23 cellular contexts compared by ENCODE assay signal in genomic region chr3:117130222-117130621, GRCh38.
"Had no signal": no experiment of that assay in that cellular context is flagged by ENCODE, and none has a peak within 500 bp of the region (broad histone marks: within the 10 kb centered on the region; RNA-seq: fewer than 3 reads in every experiment).

No MANE protein-coding gene starts in this region.

- H3K4me1 ChIP-seq: ascending aorta had no signal

- H3K27me3 ChIP-seq: ascending aorta had no signal

- ATAC-seq: activated CD4-positive, alpha-beta T cell treated with anti-CD3 and anti-CD28 coated beads for 36 hours; activated T-cell treated with anti-CD3 and anti-CD28 coated beads, Interleukin-2, amount 50 U/mL, for 72 hours; K562; Panc1; Right ventricle myocardium inferior had no signal

- H3K4me3 ChIP-seq: ascending aorta, K562 had no signal

- H3K36me3 ChIP-seq: ascending aorta, WERI-Rb-1 had no signal

- H3K4me2 ChIP-seq: SK-N-SH had no signal

- H3K9me3 ChIP-seq: ascending aorta, SK-N-SH had no signal

- FAIRE-seq: K562 had no signal

- DNase-seq: activated CD4-positive, alpha-beta memory T cell treated with anti-CD3 and anti-CD28 coated beads, Interleukin-2, amount 10 ng/mL, durations not matched to agents 7 days and 5 days; activated CD4-positive, alpha-beta T cell treated with anti-CD3 and anti-CD28 coated beads for 36 hours; activated CD4-positive, alpha-beta T cell treated with anti-CD3 and anti-CD28 coated beads, Interleukin-2, amount 50 U/mL, for 1 hour; activated gamma-delta T cell treated with Interleukin-2 at 50 U/mL for 16 hours; activated T-cell treated with anti-CD3 and anti-CD28 coated beads for 4 hours; activated T-cell treated with anti-CD3 and anti-CD28 coated beads, Interleukin-2, amount 50 U/mL, for 72 hours; amniotic stem cell; Karpas-422; MM.1S; NCI-H1105 treated with DMSO at 0.1 percent for 48 hours; NCI-H1436 treated with DMSO at 0.1 percent for 48 hours; NCI-H187; NCI-H2081; NCI-H526; NCI-H774; RPMI8226; SK-N-SH; T-helper 1 cell; WERI-Rb-1 had no signal

- H3K27ac ChIP-seq: ascending aorta, WERI-Rb-1 had no signal

- H3K9ac ChIP-seq: SK-N-SH had no signal
